17 cellular contexts compared by ENCODE assay signal in genomic region chr7:48376263-48376662, GRCh38.
DNase-seq lines count a peak whose midpoint lies in the region; ATAC-seq, FAIRE-seq and TF ChIP-seq lines count a peak whose summit lies in the region.
"Had no signal": no experiment of that assay in that cellular context is flagged by ENCODE, and none has a peak within 500 bp of the region (broad histone marks: within the 10 kb centered on the region; RNA-seq: fewer than 3 reads in every experiment).

No MANE protein-coding gene starts in this region.

- DNase-seq in LHCN-M2 (ENCODE audit: low read depth), result peak; percentile 77
- peak; percentile 18 for DNase-seq in fibroblast of gingiva (ENCODE audit: low read depth)
- no peak for DNase-seq in urothelium cell line (ENCODE audit: low spot score)
- DNase-seq in NCI-H1694 treated with DMSO at 0.1 percent for 48 hours (lab: John Stamatoyannopoulos, UW), result no peak
- DNase-seq: 8988T; CD4-positive, alpha-beta memory T cell; DMS153; DMS79; GDM1; GOT3; H7 had no signal

- ATAC-seq in GM21423 (IDR thresholded peaks at IDR 0.05; ENCODE audit: unreplicated experiment), result no peak
- no peak for ATAC-seq in HG02981 (IDR thresholded peaks at IDR 0.05; ENCODE audit: unreplicated experiment)

- peak; percentile 37 for FAIRE-seq in urothelium cell line (lab: Jason Lieb, UNC)
- FAIRE-seq: GM12892, GM18507 had no signal

- no peaks in the 10 kb centered on the region for H3K27me3 ChIP-seq in neutrophil
- H3K27me3 ChIP-seq: BLaER1 had no signal

- H3K9me3 ChIP-seq in neutrophil, result no peaks in the 10 kb centered on the region

- H3K36me3 ChIP-seq in neutrophil, result peaks cover 33% of the 10 kb centered on the region
- H3K36me3 ChIP-seq: BLaER1 had no signal

- TF ChIP-seq CTCF in neutrophil (IDR thresholded peaks at IDR 0.05), result no peak

- peak overlapping the region; percentile 35 for H3K27ac ChIP-seq in neutrophil
- H3K27ac ChIP-seq: BLaER1 had no signal

- H3K4me3 ChIP-seq in neutrophil (ENCODE audit: low read depth in 1 of 2, low read length in 1 of 2), result no peak overlapping the region
- H3K4me3 ChIP-seq: BLaER1 had no signal

- H3K4me1 ChIP-seq in neutrophil (ENCODE audit: control insufficient read depth in 1 of 2, insufficient read depth in 1 of 2, low read depth in 1 of 2, low read length in 1 of 2), result no peaks in the 10 kb centered on the region
- H3K4me1 ChIP-seq: BLaER1 had no signal

Comparison
In these comparisons a context has a peak if more than half of its experiments do, and no peak if none do; other contexts are left out.
1. DNase-seq: peak in LHCN-M2 (single experiment) and fibroblast of gingiva (single experiment); none in urothelium cell line (single experiment) and NCI-H1694 treated with DMSO at 0.1 percent for 48 hours (single experiment).